In genomic region chr1:209542585-209542984, GRCh38 we compare ENCODE assay signal across 20 cellular contexts. TPM values are rescaled to one million over a fixed set of nuclear protein-coding genes. Genes with fewer than 3 reads are reported as not detected.
DNase-seq lines count a peak whose midpoint lies in the region; ATAC-seq and TF ChIP-seq lines count a peak whose summit lies in the region.
"Had no signal": no experiment of that assay in that cellular context is flagged by ENCODE, and none has a peak within 500 bp of the region (broad histone marks: within the 10 kb centered on the region; RNA-seq: fewer than 3 reads in every experiment).

No MANE protein-coding gene starts in this region.

- peak; percentile 80 for ATAC-seq in activated T-helper 17 cell treated with anti-CD3 and anti-CD28 coated beads, Interleukin-2, amount 50 U/mL, for 72 hours (replicated peaks)
- ATAC-seq: natural killer cell had no signal

- DNase-seq in EL (peak; percentile 25), HT1080 (ENCODE audit: low read depth) (peak; percentile 96), kidney epithelial cell (ENCODE audit: low read depth) (peak; percentile 98), endothelial cell (ENCODE audit: low spot score) (no peak), left ventricle myocardium inferior (no peak), posterior cingulate gyrus (no peak), SK-N-DZ (ENCODE audit: low spot score) (no peak)
- DNase-seq: amygdala, HFFc6, natural killer cell, NCI-H1092, SW 1271 had no signal

- H3K36me3 ChIP-seq in kidney epithelial cell (ENCODE audit: control insufficient read depth, insufficient read depth, low read length) (no peaks in the 10 kb centered on the region), left ventricle myocardium inferior (no peaks in the 10 kb centered on the region)
- H3K36me3 ChIP-seq: tibial nerve had no signal

- no peak overlapping the region for H3K4me3 Mint-ChIP-seq in activated T-helper 17 cell treated with anti-CD3 and anti-CD28 coated beads, Interleukin-2, amount 50 U/mL, for 72 hours
- H3K4me3 Mint-ChIP-seq in endothelial cell (ENCODE audit: unreplicated experiment), result no peak overlapping the region
- H3K4me3 Mint-ChIP-seq: HFFc6, IgD-negative memory B cell, natural killer cell had no signal

- H3K27ac ChIP-seq in left ventricle myocardium inferior (replicated peaks), result no peak overlapping the region
- H3K27ac ChIP-seq: parathyroid adenoma, tibial nerve, VCaP had no signal

- TF ChIP-seq CTCF in kidney epithelial cell (IDR thresholded peaks at IDR 0.05; ENCODE audit: insufficient read depth, low read length, poor library complexity, severe bottlenecking) (no peak), endothelial cell (IDR thresholded peaks at IDR 0.05; ENCODE audit: unreplicated experiment) (no peak), left ventricle myocardium inferior (IDR thresholded peaks at IDR 0.05; ENCODE audit: borderline replicate concordance) (no peak)

- no peaks in the 10 kb centered on the region for H3K9me3 ChIP-seq in left ventricle myocardium inferior (replicated peaks)
- H3K9me3 ChIP-seq: tibial nerve had no signal

- no peaks in the 10 kb centered on the region for H3K4me1 Mint-ChIP-seq in activated T-helper 17 cell treated with anti-CD3 and anti-CD28 coated beads, Interleukin-2, amount 50 U/mL, for 72 hours
- peaks cover 15% of the 10 kb centered on the region for H3K4me1 Mint-ChIP-seq in endothelial cell (ENCODE audit: unreplicated experiment)
- H3K4me1 Mint-ChIP-seq: IgD-negative memory B cell, natural killer cell had no signal

- no peaks in the 10 kb centered on the region for H3K9me3 Mint-ChIP-seq in activated T-helper 17 cell treated with anti-CD3 and anti-CD28 coated beads, Interleukin-2, amount 50 U/mL, for 72 hours
- no peaks in the 10 kb centered on the region for H3K9me3 Mint-ChIP-seq in endothelial cell (ENCODE audit: unreplicated experiment)
- H3K9me3 Mint-ChIP-seq: HFFc6, IgD-negative memory B cell, natural killer cell had no signal

- H3K4me1 ChIP-seq in left ventricle myocardium inferior, result peaks cover 6% of the 10 kb centered on the region
- H3K4me1 ChIP-seq: parathyroid adenoma, tibial nerve had no signal

- H3K27ac Mint-ChIP-seq in activated T-helper 17 cell treated with anti-CD3 and anti-CD28 coated beads, Interleukin-2, amount 50 U/mL, for 72 hours, result no peak overlapping the region
- H3K27ac Mint-ChIP-seq in endothelial cell (ENCODE audit: unreplicated experiment), result no peak overlapping the region
- H3K27ac Mint-ChIP-seq: HFFc6, IgD-negative memory B cell, natural killer cell had no signal

- H3K27me3 Mint-ChIP-seq in activated T-helper 17 cell treated with anti-CD3 and anti-CD28 coated beads, Interleukin-2, amount 50 U/mL, for 72 hours, result peaks cover 24% of the 10 kb centered on the region
- H3K27me3 Mint-ChIP-seq in endothelial cell (ENCODE audit: unreplicated experiment), result peaks cover 3% of the 10 kb centered on the region

- H3K36me3 Mint-ChIP-seq in activated T-helper 17 cell treated with anti-CD3 and anti-CD28 coated beads, Interleukin-2, amount 50 U/mL, for 72 hours (ENCODE audit: low read depth), result no peaks in the 10 kb centered on the region
- no peaks in the 10 kb centered on the region for H3K36me3 Mint-ChIP-seq in endothelial cell (ENCODE audit: low read depth, unreplicated experiment)
- H3K36me3 Mint-ChIP-seq: IgD-negative memory B cell, natural killer cell had no signal

- H3K4me3 ChIP-seq in kidney epithelial cell (ENCODE audit: low read depth, low read length) (no peak overlapping the region), left ventricle myocardium inferior (no peak overlapping the region)
- H3K4me3 ChIP-seq: tibial nerve had no signal

- H3K27me3 ChIP-seq in kidney epithelial cell (ENCODE audit: control insufficient read depth, insufficient read depth, low read length) (no peaks in the 10 kb centered on the region), left ventricle myocardium inferior (ENCODE audit: low read depth) (peaks cover 29% of the 10 kb centered on the region)
- H3K27me3 ChIP-seq: tibial nerve had no signal

- intact Hi-C loops in left ventricle myocardium inferior (cut with micrococcal nuclease) (no loop called here), posterior cingulate gyrus (cut with DNase I) (no loop called here)

RNA-seq across cellular contexts. Expression of gene CAMK1G, which starts 40.9 kb away (rescaled TPM):
- not detected in 2 replicates for total RNA-seq in HT1080 (2014; rRNA removed; shearing (Covaris generic))
- 0.05 and 0.13 TPM in 2 replicates for polyA plus RNA-seq in HT1080 (2015; cell fraction: cytosol; rRNA removed)
- not detected in 2 replicates for polyA plus RNA-seq in HT1080 (2015; cell fraction: nucleus; rRNA removed)
- under 1 TPM in 1 of 2 donors, not detected in 1; 0.21 TPM for total RNA-seq in activated T-helper 17 cell treated with anti-CD3 and anti-CD28 coated beads, Interleukin-2, amount 50 U/mL, for 72 hours
- total RNA-seq in kidney epithelial cell, result 0.14 and 0.21 TPM in 2 replicates
- total RNA-seq in endothelial cell (ENCODE audit: unreplicated experiment), result not detected
- total RNA-seq in left ventricle myocardium inferior, result not detected
- polyA plus RNA-seq in SK-N-DZ (2014; cell fraction: cytosol; rRNA removed), result not detected in 2 replicates
- not detected in 2 replicates for polyA plus RNA-seq in SK-N-DZ (2014; cell fraction: nucleus; rRNA removed)
- total RNA-seq: activated CD8-positive, alpha-beta memory T cell treated with anti-CD3 and anti-CD28 coated beads for 36 hours; endothelial cell of umbilical vein; lung microvascular endothelial cell; natural killer cell had no signal
- polyA plus RNA-seq: endothelial cell of umbilical vein, IgD-negative memory B cell had no signal

Comparison
In these comparisons a context has a peak if more than half of its experiments do, and no peak if none do; other contexts are left out.
1. DNase-seq: peak in EL (single experiment), HT1080 (single experiment) and kidney epithelial cell (single experiment); none in endothelial cell (single experiment), left ventricle myocardium inferior (single experiment), posterior cingulate gyrus (0 of 10) and SK-N-DZ (single experiment).